ENCODE assay signal across 1 cellular context in the genomic region with DNA sequence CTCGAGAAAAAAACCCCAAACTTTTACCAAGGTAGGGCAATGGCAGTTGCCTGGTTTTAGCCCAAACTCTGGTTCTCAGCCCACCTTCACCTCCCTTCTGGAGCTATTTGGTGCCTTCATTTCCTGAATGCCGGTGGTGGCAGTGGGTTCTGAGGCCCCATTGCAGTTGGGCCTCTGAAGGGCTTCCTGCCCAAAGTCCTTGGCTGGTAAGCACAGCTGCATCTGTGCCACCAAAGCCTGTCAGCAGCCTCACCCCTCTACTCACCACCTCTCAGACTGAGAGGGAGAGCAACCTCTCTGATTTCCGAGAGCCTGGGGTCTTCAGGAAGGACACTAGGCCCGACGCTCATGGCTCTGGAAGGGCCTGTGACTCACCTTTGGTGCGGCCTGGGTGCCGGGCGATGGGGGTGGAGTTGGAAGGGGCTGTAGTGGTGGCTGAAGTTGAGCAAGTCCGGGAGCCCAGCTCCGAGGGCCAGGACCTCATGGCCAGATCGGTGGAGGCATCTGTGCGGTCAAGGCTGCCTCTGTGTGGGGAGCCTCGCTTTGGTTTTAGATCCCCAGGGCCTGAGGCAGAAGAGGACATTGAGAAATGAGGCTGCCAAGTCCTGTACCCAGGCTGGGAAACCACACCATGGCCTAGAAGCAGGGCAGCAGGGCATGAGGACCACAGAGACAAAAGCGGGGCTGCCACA.
TF ChIP-seq lines count a peak whose summit lies in the region.

No MANE protein-coding gene starts in this region.

TF ChIP-seq in GM12878, 131 proteins besides CTCF, POLR2A, EP300 and RAD21:
- no peak for TF ChIP-seq SREBF2 (IDR thresholded peaks at IDR 0.05; ENCODE audit: low read length)
- no peak for TF ChIP-seq NBN (IDR thresholded peaks at IDR 0.05)
- TF ChIP-seq CREB1 (IDR thresholded peaks at IDR 0.05; ENCODE audit: low read depth): no peak
- no peak for TF ChIP-seq EED (IDR thresholded peaks at IDR 0.05; ENCODE audit: low read depth)
- no peak for TF ChIP-seq IKZF1 (conservative IDR thresholded peaks at IDR 0.05)
- TF ChIP-seq BCL11A (IDR thresholded peaks at IDR 0.05; ENCODE audit: low read depth, low read length): no peak
- TF ChIP-seq MTA2 (IDR thresholded peaks at IDR 0.05; ENCODE audit: low read depth): no peak
- TF ChIP-seq STAT3 (IDR thresholded peaks at IDR 0.05; ENCODE audit: low read depth, low read length): no peak
- TF ChIP-seq, protein P1, sequence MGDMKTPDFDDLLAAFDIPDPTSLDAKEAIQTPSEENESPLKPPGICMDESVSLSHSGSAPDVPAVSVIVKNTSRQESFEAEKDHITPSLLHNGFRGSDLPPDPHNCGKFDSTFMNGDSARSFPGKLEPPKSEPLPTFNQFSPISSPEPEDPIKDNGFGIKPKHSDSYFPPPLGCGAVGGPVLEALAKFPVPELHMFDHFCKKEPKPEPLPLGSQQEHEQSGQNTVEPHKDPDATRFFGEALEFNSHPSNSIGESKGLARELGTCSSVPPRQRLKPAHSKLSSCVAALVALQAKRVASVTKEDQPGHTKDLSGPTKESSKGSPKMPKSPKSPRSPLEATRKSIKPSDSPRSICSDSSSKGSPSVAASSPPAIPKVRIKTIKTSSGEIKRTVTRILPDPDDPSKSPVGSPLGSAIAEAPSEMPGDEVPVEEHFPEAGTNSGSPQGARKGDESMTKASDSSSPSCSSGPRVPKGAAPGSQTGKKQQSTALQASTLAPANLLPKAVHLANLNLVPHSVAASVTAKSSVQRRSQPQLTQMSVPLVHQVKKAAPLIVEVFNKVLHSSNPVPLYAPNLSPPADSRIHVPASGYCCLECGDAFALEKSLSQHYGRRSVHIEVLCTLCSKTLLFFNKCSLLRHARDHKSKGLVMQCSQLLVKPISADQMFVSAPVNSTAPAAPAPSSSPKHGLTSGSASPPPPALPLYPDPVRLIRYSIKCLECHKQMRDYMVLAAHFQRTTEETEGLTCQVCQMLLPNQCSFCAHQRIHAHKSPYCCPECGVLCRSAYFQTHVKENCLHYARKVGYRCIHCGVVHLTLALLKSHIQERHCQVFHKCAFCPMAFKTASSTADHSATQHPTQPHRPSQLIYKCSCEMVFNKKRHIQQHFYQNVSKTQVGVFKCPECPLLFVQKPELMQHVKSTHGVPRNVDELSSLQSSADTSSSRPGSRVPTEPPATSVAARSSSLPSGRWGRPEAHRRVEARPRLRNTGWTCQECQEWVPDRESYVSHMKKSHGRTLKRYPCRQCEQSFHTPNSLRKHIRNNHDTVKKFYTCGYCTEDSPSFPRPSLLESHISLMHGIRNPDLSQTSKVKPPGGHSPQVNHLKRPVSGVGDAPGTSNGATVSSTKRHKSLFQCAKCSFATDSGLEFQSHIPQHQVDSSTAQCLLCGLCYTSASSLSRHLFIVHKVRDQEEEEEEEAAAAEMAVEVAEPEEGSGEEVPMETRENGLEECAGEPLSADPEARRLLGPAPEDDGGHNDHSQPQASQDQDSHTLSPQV (IDR thresholded peaks at IDR 0.05): no peak
- TF ChIP-seq, protein P2, sequence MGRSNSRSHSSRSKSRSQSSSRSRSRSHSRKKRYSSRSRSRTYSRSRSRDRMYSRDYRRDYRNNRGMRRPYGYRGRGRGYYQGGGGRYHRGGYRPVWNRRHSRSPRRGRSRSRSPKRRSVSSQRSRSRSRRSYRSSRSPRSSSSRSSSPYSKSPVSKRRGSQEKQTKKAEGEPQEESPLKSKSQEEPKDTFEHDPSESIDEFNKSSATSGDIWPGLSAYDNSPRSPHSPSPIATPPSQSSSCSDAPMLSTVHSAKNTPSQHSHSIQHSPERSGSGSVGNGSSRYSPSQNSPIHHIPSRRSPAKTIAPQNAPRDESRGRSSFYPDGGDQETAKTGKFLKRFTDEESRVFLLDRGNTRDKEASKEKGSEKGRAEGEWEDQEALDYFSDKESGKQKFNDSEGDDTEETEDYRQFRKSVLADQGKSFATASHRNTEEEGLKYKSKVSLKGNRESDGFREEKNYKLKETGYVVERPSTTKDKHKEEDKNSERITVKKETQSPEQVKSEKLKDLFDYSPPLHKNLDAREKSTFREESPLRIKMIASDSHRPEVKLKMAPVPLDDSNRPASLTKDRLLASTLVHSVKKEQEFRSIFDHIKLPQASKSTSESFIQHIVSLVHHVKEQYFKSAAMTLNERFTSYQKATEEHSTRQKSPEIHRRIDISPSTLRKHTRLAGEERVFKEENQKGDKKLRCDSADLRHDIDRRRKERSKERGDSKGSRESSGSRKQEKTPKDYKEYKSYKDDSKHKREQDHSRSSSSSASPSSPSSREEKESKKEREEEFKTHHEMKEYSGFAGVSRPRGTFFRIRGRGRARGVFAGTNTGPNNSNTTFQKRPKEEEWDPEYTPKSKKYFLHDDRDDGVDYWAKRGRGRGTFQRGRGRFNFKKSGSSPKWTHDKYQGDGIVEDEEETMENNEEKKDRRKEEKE (IDR thresholded peaks at IDR 0.05): no peak
- TF ChIP-seq BACH1 (IDR thresholded peaks at IDR 0.05; ENCODE audit: borderline replicate concordance): no peak
- TF ChIP-seq, protein P3, sequence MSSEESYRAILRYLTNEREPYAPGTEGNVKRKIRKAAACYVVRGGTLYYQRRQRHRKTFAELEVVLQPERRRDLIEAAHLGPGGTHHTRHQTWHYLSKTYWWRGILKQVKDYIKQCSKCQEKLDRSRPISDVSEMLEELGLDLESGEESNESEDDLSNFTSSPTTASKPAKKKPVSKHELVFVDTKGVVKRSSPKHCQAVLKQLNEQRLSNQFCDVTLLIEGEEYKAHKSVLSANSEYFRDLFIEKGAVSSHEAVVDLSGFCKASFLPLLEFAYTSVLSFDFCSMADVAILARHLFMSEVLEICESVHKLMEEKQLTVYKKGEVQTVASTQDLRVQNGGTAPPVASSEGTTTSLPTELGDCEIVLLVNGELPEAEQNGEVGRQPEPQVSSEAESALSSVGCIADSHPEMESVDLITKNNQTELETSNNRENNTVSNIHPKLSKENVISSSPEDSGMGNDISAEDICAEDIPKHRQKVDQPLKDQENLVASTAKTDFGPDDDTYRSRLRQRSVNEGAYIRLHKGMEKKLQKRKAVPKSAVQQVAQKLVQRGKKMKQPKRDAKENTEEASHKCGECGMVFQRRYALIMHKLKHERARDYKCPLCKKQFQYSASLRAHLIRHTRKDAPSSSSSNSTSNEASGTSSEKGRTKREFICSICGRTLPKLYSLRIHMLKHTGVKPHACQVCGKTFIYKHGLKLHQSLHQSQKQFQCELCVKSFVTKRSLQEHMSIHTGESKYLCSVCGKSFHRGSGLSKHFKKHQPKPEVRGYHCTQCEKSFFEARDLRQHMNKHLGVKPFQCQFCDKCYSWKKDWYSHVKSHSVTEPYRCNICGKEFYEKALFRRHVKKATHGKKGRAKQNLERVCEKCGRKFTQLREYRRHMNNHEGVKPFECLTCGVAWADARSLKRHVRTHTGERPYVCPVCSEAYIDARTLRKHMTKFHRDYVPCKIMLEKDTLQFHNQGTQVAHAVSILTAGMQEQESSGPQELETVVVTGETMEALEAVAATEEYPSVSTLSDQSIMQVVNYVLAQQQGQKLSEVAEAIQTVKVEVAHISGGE (CRISPR knock-in tag; IDR thresholded peaks at IDR 0.05): no peak
